26 cellular contexts compared by ENCODE assay signal in genomic region chr21:45805321-45805720, GRCh38.
"Had no signal": no experiment of that assay in that cellular context is flagged by ENCODE, and none has a peak within 500 bp of the region (broad histone marks: within the 10 kb centered on the region; RNA-seq: fewer than 3 reads in every experiment).

No MANE protein-coding gene starts in this region.

- H3K9me3 Mint-ChIP-seq: stimulated activated naive CD8-positive, alpha-beta T cell treated with anti-CD3 and anti-CD28 coated beads, Interleukin-15, amount 100 ng/mL, for 72 hours had no signal

- H3K36me3 Mint-ChIP-seq: immature natural killer cell; naive thymus-derived CD8-positive, alpha-beta T cell; stimulated activated naive B cell treated with anti-CD40 and anti-IgM and Interleukin-4, amounts not matched to agents 10 μg/mL and 1 μg/mL and 100 μg/mL, for 72 hours had no signal

- H3K27ac Mint-ChIP-seq: immature natural killer cell; progenitor cell of endocrine pancreas; stimulated activated naive B cell treated with anti-CD40 and anti-IgM and Interleukin-4, amounts not matched to agents 10 μg/mL and 1 μg/mL and 100 μg/mL, for 72 hours; stimulated activated naive CD8-positive, alpha-beta T cell treated with anti-CD3 and anti-CD28 coated beads, Interleukin-15, amount 100 ng/mL, for 72 hours had no signal

- H3K27me3 Mint-ChIP-seq: naive thymus-derived CD8-positive, alpha-beta T cell; progenitor cell of endocrine pancreas; stimulated activated naive CD8-positive, alpha-beta T cell treated with anti-CD3 and anti-CD28 coated beads, Interleukin-15, amount 100 ng/mL, for 72 hours had no signal

- H3K4me3 Mint-ChIP-seq: immature natural killer cell; naive thymus-derived CD8-positive, alpha-beta T cell; nephron progenitor cell; stimulated activated naive B cell treated with anti-CD40 and anti-IgM and Interleukin-4, amounts not matched to agents 10 μg/mL and 1 μg/mL and 100 μg/mL, for 72 hours; stimulated activated naive CD8-positive, alpha-beta T cell treated with anti-CD3 and anti-CD28 coated beads, Interleukin-15, amount 100 ng/mL, for 72 hours had no signal

- H3K9me3 ChIP-seq: gastroesophageal sphincter, lower lobe of right lung, right lobe of liver, suprapubic skin, transverse colon, upper lobe of right lung, uterus had no signal

- ATAC-seq: esophagus mucosa; foreskin keratinocyte; gastroesophageal sphincter; heart left ventricle; left ventricle myocardium superior; naive thymus-derived CD8-positive, alpha-beta T cell; stimulated activated naive B cell treated with anti-CD40 and anti-IgM and Interleukin-4, amounts not matched to agents 10 μg/mL and 1 μg/mL and 100 μg/mL, for 72 hours; stimulated activated naive CD8-positive, alpha-beta T cell treated with anti-CD3 and anti-CD28 coated beads, Interleukin-15, amount 100 ng/mL, for 72 hours; upper lobe of right lung had no signal

- H3K4me1 Mint-ChIP-seq: immature natural killer cell; naive thymus-derived CD8-positive, alpha-beta T cell; stimulated activated naive B cell treated with anti-CD40 and anti-IgM and Interleukin-4, amounts not matched to agents 10 μg/mL and 1 μg/mL and 100 μg/mL, for 72 hours; stimulated activated naive CD8-positive, alpha-beta T cell treated with anti-CD3 and anti-CD28 coated beads, Interleukin-15, amount 100 ng/mL, for 72 hours had no signal

- H3K36me3 ChIP-seq: gastroesophageal sphincter, heart left ventricle, lower lobe of right lung, right lobe of liver, suprapubic skin, transverse colon, upper lobe of right lung, uterus had no signal

- DNase-seq: cortex of kidney; effector CD4-positive, alpha-beta T cell; foreskin keratinocyte; heart left ventricle; hippocampal formation; immature natural killer cell; left ventricle myocardium superior; lower lobe of right lung; naive thymus-derived CD8-positive, alpha-beta T cell; nephron progenitor cell; occipital lobe; right lobe of liver; small intestine; stimulated activated CD4-positive, alpha-beta T cell treated with anti-CD3 and anti-CD28 coated beads, Interleukin-15, amount 100 ng/mL, for 24 hours; stimulated activated CD4-positive, alpha-beta T cell treated with anti-CD3 and anti-CD28 coated beads, Interleukin-2, amount 100 ng/mL, for 48 hours; stimulated activated naive B cell treated with anti-CD40 and anti-IgM and Interleukin-4, amounts not matched to agents 10 μg/mL and 1 μg/mL and 100 μg/mL, for 72 hours; stimulated activated naive CD8-positive, alpha-beta T cell treated with anti-CD3 and anti-CD28 coated beads, Interleukin-15, amount 100 ng/mL, for 72 hours; transverse colon; upper lobe of right lung; uterus had no signal

- H3K27ac ChIP-seq: epithelial cell of prostate, foreskin keratinocyte, gastroesophageal sphincter, heart left ventricle, lower lobe of right lung, parathyroid adenoma, right lobe of liver, suprapubic skin, transverse colon, upper lobe of right lung, uterus had no signal
